Comparison of ENCODE assay signal across 21 cellular contexts in the genomic region with DNA sequence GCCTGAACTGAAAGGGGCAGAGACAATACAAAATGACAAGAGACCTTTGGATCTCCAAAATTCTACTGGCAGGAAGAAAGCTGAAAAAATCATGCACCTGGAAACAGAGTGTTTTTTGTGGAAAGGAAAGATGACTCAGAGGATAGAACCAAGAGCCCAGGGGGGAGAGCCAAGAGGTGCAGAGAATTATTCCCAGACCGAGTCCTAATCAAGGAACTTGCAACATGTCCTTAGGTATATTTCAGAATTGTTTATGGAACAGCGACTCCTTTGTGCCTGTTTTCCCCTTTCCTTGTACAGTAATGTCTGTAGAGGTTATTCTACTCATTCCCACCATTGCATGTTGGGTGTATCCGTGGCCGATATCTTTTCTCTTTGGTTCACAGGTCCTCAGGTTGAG.
"Had no signal": no experiment of that assay in that cellular context is flagged by ENCODE, and none has a peak within 500 bp of the region (broad histone marks: within the 10 kb centered on the region; RNA-seq: fewer than 3 reads in every experiment).

No MANE protein-coding gene starts in this region.

- DNase-seq: activated CD4-positive, alpha-beta memory T cell treated with anti-CD3 and anti-CD28 coated beads, Interleukin-2, amount 10 ng/mL, durations not matched to agents 7 days and 5 days; activated CD4-positive, alpha-beta T cell treated with anti-CD3 and anti-CD28 coated beads, Interleukin-2, amount 50 U/mL, for 1 hour; activated CD4-positive, CD25-positive, alpha-beta regulatory T cell; activated effector memory CD4-positive, alpha-beta T cell treated with Interleukin-2 at 50 U/mL for 16 hours; activated naive CD4-positive, alpha-beta T cell; activated T-cell treated with anti-CD3 and anti-CD28 coated beads, Interleukin-2, amount 50 U/mL, for 24 hours; cerebellar nuclear complex; NCI-H1105 treated with DMSO at 0.1 percent for 48 hours; NCI-H1436 treated with DMSO at 0.1 percent for 48 hours; NCI-H187; NCI-H2081; NCI-H510A treated with DMSO at 0.1 percent for 48 hours; NCI-H69; NK-92 treated with Interleukin-12 subunit alpha and Interleukin-12 subunit beta, amount 100 ng/mL, for 24 hours; SIG-M5; T-helper 2 cell had no signal

- H3K36me3 ChIP-seq: ascending aorta had no signal

- H3K27me3 ChIP-seq: ascending aorta had no signal

- H3K9me3 Mint-ChIP-seq: activated CD4-positive, alpha-beta memory T cell treated with anti-CD3 and anti-CD28 coated beads, Interleukin-2, amount 10 ng/mL, durations not matched to agents 7 days and 5 days; activated naive CD4-positive, alpha-beta T cell treated with anti-CD3 and anti-CD28 coated beads, Interleukin-2, amount 50 U/mL, for 24 hours; activated T-helper 1 cell treated with anti-CD3 and anti-CD28 coated beads, Interleukin-12 subunit alpha, Interleukin-12 subunit beta, Interleukin-2, Interleukin-4 antibody, amounts not matched to agents 30 ng/mL and 10 ng/mL and 1 ng/mL, durations not matched to agents 14 hours and 24 hours and 36 hours had no signal

- H3K27ac ChIP-seq: ascending aorta, VCaP had no signal

- H3K36me3 Mint-ChIP-seq: brain had no signal

- H3K4me3 Mint-ChIP-seq: activated CD4-positive, alpha-beta memory T cell treated with anti-CD3 and anti-CD28 coated beads, Interleukin-2, amount 10 ng/mL, durations not matched to agents 7 days and 5 days; activated naive CD4-positive, alpha-beta T cell treated with anti-CD3 and anti-CD28 coated beads, Interleukin-2, amount 50 U/mL, for 24 hours; activated T-cell treated with anti-CD3 and anti-CD28 coated beads, Interleukin-2, amount 50 U/mL, for 24 hours; activated T-helper 1 cell treated with anti-CD3 and anti-CD28 coated beads, Interleukin-12 subunit alpha, Interleukin-12 subunit beta, Interleukin-2, Interleukin-4 antibody, amounts not matched to agents 30 ng/mL and 10 ng/mL and 1 ng/mL, durations not matched to agents 14 hours and 24 hours and 36 hours; brain had no signal

- H3K9me3 ChIP-seq: ascending aorta had no signal

- H3K4me1 ChIP-seq: ascending aorta had no signal

- H3K4me3 ChIP-seq: ascending aorta had no signal

- H3K27ac Mint-ChIP-seq: activated CD4-positive, alpha-beta memory T cell treated with anti-CD3 and anti-CD28 coated beads, Interleukin-2, amount 10 ng/mL, durations not matched to agents 7 days and 5 days; activated naive CD4-positive, alpha-beta T cell treated with anti-CD3 and anti-CD28 coated beads, Interleukin-2, amount 50 U/mL, for 24 hours; activated T-helper 1 cell treated with anti-CD3 and anti-CD28 coated beads, Interleukin-12 subunit alpha, Interleukin-12 subunit beta, Interleukin-2, Interleukin-4 antibody, amounts not matched to agents 30 ng/mL and 10 ng/mL and 1 ng/mL, durations not matched to agents 14 hours and 24 hours and 36 hours; brain had no signal

- H3K27me3 Mint-ChIP-seq: activated CD4-positive, alpha-beta memory T cell treated with anti-CD3 and anti-CD28 coated beads, Interleukin-2, amount 10 ng/mL, durations not matched to agents 7 days and 5 days; activated naive CD4-positive, alpha-beta T cell treated with anti-CD3 and anti-CD28 coated beads, Interleukin-2, amount 50 U/mL, for 24 hours; brain had no signal

- H3K4me1 Mint-ChIP-seq: brain had no signal
